8 cellular contexts compared by ENCODE assay signal in genomic region chr2:50374117-50374516, GRCh38.
"Had no signal": no experiment of that assay in that cellular context is flagged by ENCODE, and none has a peak within 500 bp of the region (broad histone marks: within the 10 kb centered on the region; RNA-seq: fewer than 3 reads in every experiment).

No MANE protein-coding gene starts in this region.

- H3K27me3 Mint-ChIP-seq: IgD-negative memory B cell had no signal

- H3K36me3 Mint-ChIP-seq: IgD-negative memory B cell had no signal

- DNase-seq: IMR-90, KBM-7, KG1 had no signal

- ATAC-seq: HepG2, K562 had no signal

- H3K4me3 Mint-ChIP-seq: IgD-negative memory B cell had no signal

- H3K27ac Mint-ChIP-seq: IgD-negative memory B cell had no signal

- H3K4me3 ChIP-seq: K562 had no signal

- H3K27ac ChIP-seq: HL-60 had no signal

- FAIRE-seq: HepG2, HTR-8/SVneo, K562 had no signal
